In genomic region chr14:68309121-68309520, GRCh38 we compare ENCODE assay signal across 13 cellular contexts.
DNase-seq lines count a peak whose midpoint lies in the region; ATAC-seq, FAIRE-seq and TF ChIP-seq lines count a peak whose summit lies in the region.
"Had no signal": no experiment of that assay in that cellular context is flagged by ENCODE, and none has a peak within 500 bp of the region (broad histone marks: within the 10 kb centered on the region; RNA-seq: fewer than 3 reads in every experiment).

No MANE protein-coding gene starts in this region.

- ATAC-seq in HG02623 (IDR thresholded peaks at IDR 0.05; ENCODE audit: unreplicated experiment) (no peak), HG02588 (IDR thresholded peaks at IDR 0.05; ENCODE audit: unreplicated experiment) (no peak)
- ATAC-seq in activated naive CD4-positive, alpha-beta T cell treated with anti-CD3 and anti-CD28 coated beads, Interleukin-2, amount 50 U/mL, for 72 hours = no peak
- ATAC-seq in CD4-positive, alpha-beta T cell (ENCODE audit: poor library complexity) = no peak
- ATAC-seq: pancreas had no signal

- POLR2A ChIA-PET in CD4-positive, alpha-beta T cell (lab: Charles Lee) = interaction anchor here (1.1 kb wide), 1 partner anchor 38 kb away, joined by 3 read pairs; no protein-coding TSS in a partner anchor

- H3K9me2 ChIP-seq in hepatocyte (replicated peaks; ENCODE audit: insufficient read depth) = no peaks in the 10 kb centered on the region

- H3K4me3 ChIP-seq in hepatocyte (no peak overlapping the region), stomach smooth muscle (ENCODE audit: low read length in 2 of 2) (no peak overlapping the region)
- H3K4me3 ChIP-seq: pancreas had no signal

- peak overlapping the region in 1 of 2 donors; percentile 34 for H3K9ac ChIP-seq in stomach smooth muscle (ENCODE audit: low read length in 2 of 2)

- H3K4me2 ChIP-seq in hepatocyte = peak overlapping the region; percentile 18

- peaks cover 44% of the 10 kb centered on the region for H3K4me1 Mint-ChIP-seq in CD4-positive, alpha-beta T cell (ENCODE audit: low read depth)

- H3K9me3 ChIP-seq in hepatocyte (ENCODE audit: low read depth) (no peaks in the 10 kb centered on the region), stomach smooth muscle (ENCODE audit: control insufficient read depth in 2 of 2, low read length in 2 of 2) (no peaks in the 10 kb centered on the region)
- H3K9me3 ChIP-seq in CD4-positive, alpha-beta T cell (ENCODE audit: control insufficient read depth, low read length) = no peaks in the 10 kb centered on the region
- H3K9me3 ChIP-seq: pancreas had no signal

- H3K36me3 Mint-ChIP-seq in activated naive CD4-positive, alpha-beta T cell treated with anti-CD3 and anti-CD28 coated beads, Interleukin-2, amount 50 U/mL, for 72 hours = peaks cover 0 to under 1% of the 10 kb centered on the region in 2 donors
- no peaks in the 10 kb centered on the region for H3K36me3 Mint-ChIP-seq in CD4-positive, alpha-beta T cell (ENCODE audit: low read depth)

- no peaks in the 10 kb centered on the region for H3K79me2 ChIP-seq in hepatocyte

- peak overlapping the region; percentile 87 for H3K27ac ChIP-seq in hepatocyte
- H3K27ac ChIP-seq in stomach smooth muscle (ENCODE audit: low read length) = peak overlapping the region; percentile 81
- no peak overlapping the region for H3K27ac ChIP-seq in CD4-positive, alpha-beta T cell (ENCODE audit: low read depth, low read length)

- TF ChIP-seq CTCF in hepatocyte (IDR thresholded peaks at IDR 0.05; ENCODE audit: poor library complexity) = no peak
- no peak for TF ChIP-seq CTCF in CD4-positive, alpha-beta T cell (IDR thresholded peaks at IDR 0.05)

- in situ Hi-C loops in SK-MEL-5 (cut with HindIII; ENCODE audit: low pct_unique_long_range_greater_than_20kb, low sequenced_read_pairs) = no loop called here

- H3K27me3 Mint-ChIP-seq in CD4-positive, alpha-beta T cell = no peaks in the 10 kb centered on the region

- H3K27ac Mint-ChIP-seq in activated naive CD4-positive, alpha-beta T cell treated with anti-CD3 and anti-CD28 coated beads, Interleukin-2, amount 50 U/mL, for 72 hours = no peak overlapping the region
- H3K27ac Mint-ChIP-seq in CD4-positive, alpha-beta T cell = no peak overlapping the region

- peak; percentile 24; the same call in 1 of the 2 replicates for TF ChIP-seq POLR2A in GM12892 (IDR thresholded peaks at IDR 0.05; ENCODE audit: low read depth, low read length)

- peak; percentile 73 for FAIRE-seq in GM12892 (lab: Jason Lieb, UNC)
- FAIRE-seq: D721Med, keratinocyte, pancreas had no signal

- H3K36me3 ChIP-seq in hepatocyte (replicated peaks; ENCODE audit: insufficient read depth, low read depth) (no peaks in the 10 kb centered on the region), stomach smooth muscle (ENCODE audit: control insufficient read depth in 2 of 2, insufficient read depth in 2 of 2, low read length in 2 of 2) (no peaks in the 10 kb centered on the region)
- H3K36me3 ChIP-seq: pancreas had no signal

- no peaks in the 10 kb centered on the region for H4K20me1 ChIP-seq in hepatocyte (ENCODE audit: insufficient read depth, poor library complexity, severe bottlenecking)

- H3K9me3 Mint-ChIP-seq in activated naive CD4-positive, alpha-beta T cell treated with anti-CD3 and anti-CD28 coated beads, Interleukin-2, amount 50 U/mL, for 72 hours = no peaks in the 10 kb centered on the region
- no peaks in the 10 kb centered on the region for H3K9me3 Mint-ChIP-seq in CD4-positive, alpha-beta T cell

- H3K4me1 ChIP-seq in hepatocyte (ENCODE audit: insufficient read depth) (peaks cover 33% of the 10 kb centered on the region), stomach smooth muscle (ENCODE audit: control insufficient read depth, insufficient read depth, low read length) (peaks cover 21% of the 10 kb centered on the region)

- H3K27me3 ChIP-seq in hepatocyte = no peaks in the 10 kb centered on the region
- no peaks in the 10 kb centered on the region for H3K27me3 ChIP-seq in stomach smooth muscle (ENCODE audit: control insufficient read depth in 1 of 2, insufficient read depth in 2 of 2, low read length in 2 of 2)
- H3K27me3 ChIP-seq in CD4-positive, alpha-beta T cell (ENCODE audit: control insufficient read depth, insufficient read depth, low read length) = no peaks in the 10 kb centered on the region
- H3K27me3 ChIP-seq: pancreas had no signal

- DNase-seq in GM12892 (ENCODE audit: insufficient read length) (no peak), SK-MEL-5 (ENCODE audit: low read depth, low spot score) (peak; percentile 60), hepatocyte (ENCODE audit: low spot score) (no peak)
- no peak for DNase-seq in activated naive CD4-positive, alpha-beta T cell treated with anti-CD3 and anti-CD28 coated beads, Interleukin-2, amount 50 U/mL, for 72 hours (ENCODE audit: low spot score in 2 of 2)
- DNase-seq in CD4-positive, alpha-beta T cell = no peak
- DNase-seq: activated T-cell treated with anti-CD3 and anti-CD28 coated beads for 4 hours, NCI-H1436, pancreas had no signal

- H2AFZ ChIP-seq in hepatocyte = no peak overlapping the region

- H3K4me3 Mint-ChIP-seq in CD4-positive, alpha-beta T cell = no peak overlapping the region

- intact Hi-C loops in CD4-positive, alpha-beta T cell (cut with DNase I, micrococcal nuclease) = no loop called here

- CTCF ChIA-PET in CD4-positive, alpha-beta T cell (lab: Charles Lee) = interaction anchor here (0.5 to 1.0 kb wide), 4 partner anchors 12 to 777 kb away, joined by 3 read pairs; no protein-coding TSS in a partner anchor

- 49% methylated on average over 3 of the region's 3 CpGs for WGBS in hepatocyte (ENCODE audit: low lambda C conversion rate, missing lambda C conversion rate)
